Comparison of ENCODE assay signal across 10 cellular contexts in genomic region chr13:31234729-31235128, GRCh38. TPM values are rescaled to one million over a fixed set of nuclear protein-coding genes. Genes with fewer than 3 reads are reported as not detected.
DNase-seq lines count a peak whose midpoint lies in the region; ATAC-seq and TF ChIP-seq lines count a peak whose summit lies in the region.
"Had no signal": no experiment of that assay in that cellular context is flagged by ENCODE, and none has a peak within 500 bp of the region (broad histone marks: within the 10 kb centered on the region; RNA-seq: fewer than 3 reads in every experiment).

No MANE protein-coding gene starts in this region.

- H3K36me3 Mint-ChIP-seq in CD8-positive, alpha-beta memory T cell, result peaks cover 0 to 20% (median 5%) of the 10 kb centered on the region in 3 donors
- no peaks in the 10 kb centered on the region for H3K36me3 Mint-ChIP-seq in activated naive CD8-positive, alpha-beta T cell treated with anti-CD3 and anti-CD28 coated beads for 36 hours

- no CpG with 5 or more reads among the region's 6 CpGs for WGBS in iPS DF 6.9 (ENCODE audit: insufficient coverage, insufficient read length)

- no peaks in the 10 kb centered on the region for H3K9me3 ChIP-seq in iPS DF 6.9 (ENCODE audit: control insufficient read depth, insufficient read depth, low read length)
- no peaks in the 10 kb centered on the region for H3K9me3 ChIP-seq in CD8-positive, alpha-beta memory T cell (ENCODE audit: low read length)

- TF ChIP-seq CTCF in AG09309 (IDR thresholded peaks at IDR 0.05; ENCODE audit: control insufficient read depth, insufficient read depth, low read depth, low read length, missing control alignments), result peak; percentile 46
- TF ChIP-seq CTCF in astrocyte of the cerebellum (IDR thresholded peaks at IDR 0.05; ENCODE audit: low read depth, low read length, missing control alignments), result peak; percentile 53

- ATAC-seq in HG03025 (IDR thresholded peaks at IDR 0.05; ENCODE audit: low FRiP score, unreplicated experiment), result no peak
- ATAC-seq in GM21367 (IDR thresholded peaks at IDR 0.05; ENCODE audit: unreplicated experiment), result no peak

- POLR2A ChIA-PET in CD8-positive, alpha-beta memory T cell (lab: Charles Lee), result no interaction called here

- CTCF ChIA-PET in CD8-positive, alpha-beta memory T cell (lab: Charles Lee), result interaction anchor here (0.9 kb wide), 1 partner anchor 25 kb away, joined by 3 read pairs; no protein-coding TSS in a partner anchor

- no peak overlapping the region for H3K4me3 Mint-ChIP-seq in CD8-positive, alpha-beta memory T cell
- H3K4me3 Mint-ChIP-seq in activated naive CD8-positive, alpha-beta T cell treated with anti-CD3 and anti-CD28 coated beads for 36 hours, result no peak overlapping the region

- in situ Hi-C loops in astrocyte of the cerebellum (cut with HindIII; ENCODE audit: low sequenced_read_pairs), result loop anchor here (25.0 kb wide), 1 partner anchor 178 kb away; no protein-coding TSS in a partner anchor

- DNase-seq in AG09309 (ENCODE audit: low read depth) (no peak), H7 (peak; percentile 67), astrocyte of the cerebellum (ENCODE audit: low read depth) (no peak), iPS DF 6.9 (ENCODE audit: low read depth, low spot score) (peak; percentile 7)
- DNase-seq in CD8-positive, alpha-beta memory T cell, result no peak
- DNase-seq in activated naive CD8-positive, alpha-beta T cell treated with anti-CD3 and anti-CD28 coated beads for 36 hours, result no peak
- DNase-seq: NCI-H187 treated with DMSO at 0.1 percent for 48 hours; stimulated activated CD4-positive, alpha-beta T cell treated with anti-CD3 and anti-CD28 coated beads, Interleukin-4, amount 100 ng/mL, for 4 hours had no signal

- H3K4me1 Mint-ChIP-seq in CD8-positive, alpha-beta memory T cell, result no peaks in the 10 kb centered on the region
- H3K4me1 Mint-ChIP-seq in activated naive CD8-positive, alpha-beta T cell treated with anti-CD3 and anti-CD28 coated beads for 36 hours, result no peaks in the 10 kb centered on the region

- no peaks in the 10 kb centered on the region for H3K9me3 Mint-ChIP-seq in CD8-positive, alpha-beta memory T cell
- H3K9me3 Mint-ChIP-seq in activated naive CD8-positive, alpha-beta T cell treated with anti-CD3 and anti-CD28 coated beads for 36 hours, result no peaks in the 10 kb centered on the region

- no peaks in the 10 kb centered on the region for H3K27me3 Mint-ChIP-seq in CD8-positive, alpha-beta memory T cell
- no peaks in the 10 kb centered on the region for H3K27me3 Mint-ChIP-seq in activated naive CD8-positive, alpha-beta T cell treated with anti-CD3 and anti-CD28 coated beads for 36 hours

- peak overlapping the region in 2 of 8 donors; percentile 12 to 21 for H3K27ac Mint-ChIP-seq in CD8-positive, alpha-beta memory T cell
- no peak overlapping the region for H3K27ac Mint-ChIP-seq in activated naive CD8-positive, alpha-beta T cell treated with anti-CD3 and anti-CD28 coated beads for 36 hours

- no peak overlapping the region for H3K27ac ChIP-seq in iPS DF 6.9 (ENCODE audit: low read length)
- H3K27ac ChIP-seq in CD8-positive, alpha-beta memory T cell (ENCODE audit: low read depth, low read length), result no peak overlapping the region

- no peaks in the 10 kb centered on the region for H3K27me3 ChIP-seq in H7 (ENCODE audit: control insufficient read depth, insufficient read depth, low read length)
- H3K27me3 ChIP-seq in iPS DF 6.9 (ENCODE audit: control insufficient read depth, insufficient read depth, low read length), result no peaks in the 10 kb centered on the region
- H3K27me3 ChIP-seq in CD8-positive, alpha-beta memory T cell (ENCODE audit: insufficient read depth, low read length, poor library complexity, severe bottlenecking), result no peaks in the 10 kb centered on the region

- H3K4me1 ChIP-seq in iPS DF 6.9 (ENCODE audit: control insufficient read depth, insufficient read depth, low read length), result no peaks in the 10 kb centered on the region
- H3K4me1 ChIP-seq in CD8-positive, alpha-beta memory T cell (ENCODE audit: insufficient read depth, low read length), result no peaks in the 10 kb centered on the region

- H3K36me3 ChIP-seq in H7 (replicated peaks; ENCODE audit: control insufficient read depth, insufficient read depth, low read length) (no peaks in the 10 kb centered on the region), iPS DF 6.9 (ENCODE audit: control insufficient read depth, insufficient read depth, low read length) (no peaks in the 10 kb centered on the region)
- no peaks in the 10 kb centered on the region for H3K36me3 ChIP-seq in CD8-positive, alpha-beta memory T cell (ENCODE audit: insufficient read depth, low read length)

- H3K4me3 ChIP-seq in AG09309 (ENCODE audit: control insufficient read depth, low read depth, low read length) (no peak overlapping the region), H7 (ENCODE audit: insufficient read depth, low read depth, low read length) (no peak overlapping the region), astrocyte of the cerebellum (ENCODE audit: low read depth, low read length) (no peak overlapping the region), iPS DF 6.9 (ENCODE audit: low read length) (no peak overlapping the region)
- no peak overlapping the region for H3K4me3 ChIP-seq in CD8-positive, alpha-beta memory T cell (ENCODE audit: low read length)

RNA-seq across cellular contexts. Expression of gene B3GLCT, which starts 35.0 kb away (rescaled TPM):
- 3.8 and 4.4 TPM in 2 replicates for total RNA-seq in H7 (2014; rRNA removed; shearing (Covaris generic))
- total RNA-seq in CD8-positive, alpha-beta memory T cell, result 1 to 10 TPM; 5.2 to 5.6 TPM
- polyA plus RNA-seq in CD8-positive, alpha-beta memory T cell, result 10.4 TPM
- 1 to 10 TPM; 3.3 to 3.7 TPM for total RNA-seq in activated naive CD8-positive, alpha-beta T cell treated with anti-CD3 and anti-CD28 coated beads for 36 hours

Comparison
In these comparisons a context has a peak if more than half of its experiments do, and no peak if none do; other contexts are left out.
1. DNase-seq: peak in H7 (single experiment) and iPS DF 6.9 (single experiment); none in AG09309 (single experiment), astrocyte of the cerebellum (single experiment), CD8-positive, alpha-beta memory T cell (0 of 5) and activated naive CD8-positive, alpha-beta T cell treated with anti-CD3 and anti-CD28 coated beads for 36 hours (single experiment).